11 cellular contexts compared by ENCODE assay signal in the genomic region with DNA sequence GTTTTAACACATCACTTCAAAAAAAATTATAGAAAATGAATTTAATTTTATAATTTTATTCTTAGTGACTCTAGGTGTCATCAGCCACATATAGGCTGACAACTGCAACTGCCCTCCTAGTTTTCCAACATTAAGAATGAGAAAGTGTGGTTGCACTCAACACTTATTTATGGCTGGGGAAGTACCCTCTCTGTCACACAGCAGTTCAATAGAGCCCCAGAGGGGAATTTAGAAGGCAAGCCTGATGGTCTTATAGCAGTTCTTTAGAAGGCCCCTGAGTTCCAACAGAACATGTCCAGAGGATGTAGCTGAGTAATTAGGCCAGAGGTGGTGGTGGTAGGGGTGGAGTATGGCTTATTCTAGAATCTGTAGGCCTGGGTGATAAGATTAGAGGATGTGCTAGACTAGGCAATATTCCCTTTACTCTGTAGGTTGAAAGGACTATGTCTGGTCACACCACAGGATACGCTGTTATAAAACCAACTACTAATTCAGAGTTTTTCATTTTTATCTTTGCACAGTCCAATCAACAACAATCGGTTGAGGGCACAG.
DNase-seq lines count a peak whose midpoint lies in the region; ATAC-seq and TF ChIP-seq lines count a peak whose summit lies in the region.
"Had no signal": no experiment of that assay in that cellular context is flagged by ENCODE, and none has a peak within 500 bp of the region (broad histone marks: within the 10 kb centered on the region; RNA-seq: fewer than 3 reads in every experiment).

No MANE protein-coding gene starts in this region.

- H3K4me1 ChIP-seq in trophoblast cell (ENCODE audit: control insufficient read depth in 1 of 2, insufficient read depth in 2 of 2, low read length in 2 of 2), result peaks cover 5 to 10% of the 10 kb centered on the region in 2 experiments
- H3K4me1 ChIP-seq in suprapubic skin, result peaks cover 24% of the 10 kb centered on the region
- peaks cover 28% of the 10 kb centered on the region for H3K4me1 ChIP-seq in GM23248 (ENCODE audit: insufficient read depth)

- H3K79me1 ChIP-seq in trophoblast cell (ENCODE audit: low read length), result peaks cover 10% of the 10 kb centered on the region

- no peak overlapping the region for H3K4me2 ChIP-seq in trophoblast cell (ENCODE audit: low read length)
- no peak overlapping the region for H3K4me2 ChIP-seq in GM23248 (ENCODE audit: unreplicated experiment)

- no peaks in the 10 kb centered on the region for H3K9me3 ChIP-seq in trophoblast cell (ENCODE audit: insufficient read depth, low read depth, low read length)
- no peaks in the 10 kb centered on the region for H3K9me3 ChIP-seq in suprapubic skin
- H3K9me3 ChIP-seq in GM23248 (ENCODE audit: low read depth), result no peaks in the 10 kb centered on the region
- H3K9me3 ChIP-seq: spleen had no signal

- H3K4ac ChIP-seq in trophoblast cell (ENCODE audit: low read depth, low read length), result no peak overlapping the region

- TF ChIP-seq CTCF in suprapubic skin (IDR thresholded peaks at IDR 0.05), result no peak

- H3K23ac ChIP-seq in trophoblast cell (ENCODE audit: low read length), result no peak overlapping the region

- H3K9me2 ChIP-seq in GM23248 (ENCODE audit: insufficient read depth), result no peaks in the 10 kb centered on the region

- no peak for TF ChIP-seq POLR2A in suprapubic skin (IDR thresholded peaks at IDR 0.05)

- in situ Hi-C loops in GM23248 (cut with MboI), result no loop called here

- H2AFZ ChIP-seq in trophoblast cell (ENCODE audit: insufficient read depth, low read length, poor library complexity) (no peak overlapping the region), GM23248 (no peak overlapping the region)

- H3K36me3 ChIP-seq in trophoblast cell (ENCODE audit: control insufficient read depth in 1 of 2, insufficient read depth in 2 of 2, low read length in 2 of 2) (no peaks in the 10 kb centered on the region), suprapubic skin (no peaks in the 10 kb centered on the region), GM23248 (ENCODE audit: low read depth) (no peaks in the 10 kb centered on the region)
- H3K36me3 ChIP-seq: spleen had no signal

- peak; percentile 6 to 23 for DNase-seq in activated CD4-positive, alpha-beta T cell treated with anti-CD3 and anti-CD28 coated beads, Interleukin-2, amount 50 U/mL, for 48 hours
- DNase-seq in activated CD4-positive, alpha-beta T cell treated with anti-CD3 and anti-CD28 coated beads, Interleukin-2, amount 50 U/mL, for 1 hour, result no peak
- DNase-seq in trophoblast cell, result no peak
- DNase-seq in suprapubic skin (ENCODE audit: low spot score in 2 of 2), result no peak
- DNase-seq in NCI-H748 treated with DMSO at 0.1 percent for 48 hours (lab: John Stamatoyannopoulos, UW), result no peak
- DNase-seq in GM23248, result no peak
- DNase-seq: caudate nucleus, RPMI8226, spleen had no signal

- H4K12ac ChIP-seq in trophoblast cell (ENCODE audit: low read depth, low read length), result no peak overlapping the region

- ATAC-seq in GM21723 (IDR thresholded peaks at IDR 0.05; ENCODE audit: unreplicated experiment), result peak; percentile 98
- peak; percentile 99 for ATAC-seq in HG03378 (IDR thresholded peaks at IDR 0.05; ENCODE audit: unreplicated experiment)

- no peak overlapping the region for H3K9ac ChIP-seq in trophoblast cell (ENCODE audit: low read length)
- no peak overlapping the region for H3K9ac ChIP-seq in GM23248

- no peak overlapping the region for H3K4me3 ChIP-seq in trophoblast cell (ENCODE audit: low read depth, low read length)
- H3K4me3 ChIP-seq in suprapubic skin, result no peak overlapping the region
- H3K4me3 ChIP-seq in GM23248, result no peak overlapping the region
- H3K4me3 ChIP-seq: spleen had no signal

- no peak overlapping the region for H4K91ac ChIP-seq in trophoblast cell (ENCODE audit: low read depth, low read length)

- H3K79me2 ChIP-seq in trophoblast cell (ENCODE audit: control insufficient read depth, insufficient read depth, low read length, poor library complexity) (peaks cover 2% of the 10 kb centered on the region), GM23248 (ENCODE audit: insufficient read depth) (no peaks in the 10 kb centered on the region)

- no peak overlapping the region for H3K18ac ChIP-seq in trophoblast cell (ENCODE audit: low read length)

- TF ChIP-seq EP300 in suprapubic skin (IDR thresholded peaks at IDR 0.05), result no peak

- no peak overlapping the region for H2BK5ac ChIP-seq in trophoblast cell (ENCODE audit: low read depth, low read length, poor library complexity)

- no CpG with 5 or more reads among the region's 2 CpGs for WGBS in trophoblast cell (ENCODE audit: extremely low coverage, insufficient coverage, insufficient read length)
- 86% methylated on average over 2 of the region's 2 CpGs for WGBS in suprapubic skin
- 93 to 100% methylated on average over 2 of the region's 2 CpGs for WGBS in GM23248 (ENCODE audit: low coverage in 1 of 2, low lambda C conversion rate in 2 of 2, missing lambda C conversion rate in 2 of 2), 2 experiments

- peaks cover 54% of the 10 kb centered on the region for H3F3A ChIP-seq in GM23248 (ENCODE audit: insufficient read depth)

- no peak overlapping the region for H2BK120ac ChIP-seq in trophoblast cell (ENCODE audit: insufficient read depth, low read length, poor library complexity)

- H4K8ac ChIP-seq in trophoblast cell (ENCODE audit: low read depth, low read length), result no peak overlapping the region

- no peaks in the 10 kb centered on the region for H4K20me1 ChIP-seq in GM23248 (ENCODE audit: insufficient read depth)

- no peak overlapping the region for H3K14ac ChIP-seq in trophoblast cell (ENCODE audit: low read length)

- peak overlapping the region; percentile 83 for H2BK12ac ChIP-seq in trophoblast cell (ENCODE audit: low read length)

- H2AK5ac ChIP-seq in trophoblast cell (ENCODE audit: low read length), result no peak overlapping the region

- no peaks in the 10 kb centered on the region for H3K27me3 ChIP-seq in trophoblast cell (ENCODE audit: insufficient read depth, low read length)
- H3K27me3 ChIP-seq in suprapubic skin, result no peaks in the 10 kb centered on the region
- no peaks in the 10 kb centered on the region for H3K27me3 ChIP-seq in GM23248 (replicated peaks; ENCODE audit: insufficient read depth)

- H3K27ac ChIP-seq in trophoblast cell (ENCODE audit: low read depth, low read length) (no peak overlapping the region), suprapubic skin (no peak overlapping the region), GM23248 (no peak overlapping the region)

Comparison
In these comparisons a context has a peak if more than half of its experiments do, and no peak if none do; other contexts are left out.
1. DNase-seq: peak in activated CD4-positive, alpha-beta T cell treated with anti-CD3 and anti-CD28 coated beads, Interleukin-2, amount 50 U/mL, for 48 hours (2 of 2); none in activated CD4-positive, alpha-beta T cell treated with anti-CD3 and anti-CD28 coated beads, Interleukin-2, amount 50 U/mL, for 1 hour (single experiment), trophoblast cell (0 of 2), suprapubic skin (0 of 2), NCI-H748 treated with DMSO at 0.1 percent for 48 hours (single experiment) and GM23248 (single experiment).